21 cellular contexts compared by ENCODE assay signal in genomic region chr1:38095337-38096030, GRCh38. TPM values are rescaled to one million over a fixed set of nuclear protein-coding genes. Genes with fewer than 3 reads are reported as not detected.
DNase-seq lines count a peak whose midpoint lies in the region; ATAC-seq, FAIRE-seq and TF ChIP-seq lines count a peak whose summit lies in the region.
"Had no signal": no experiment of that assay in that cellular context is flagged by ENCODE, and none has a peak within 500 bp of the region (broad histone marks: within the 10 kb centered on the region; RNA-seq: fewer than 3 reads in every experiment).

No MANE protein-coding gene starts in this region.

- H3K4me3 ChIP-seq in HAP-1: no peak overlapping the region
- peak overlapping the region; percentile 66 for H3K4me3 ChIP-seq in SK-N-MC
- no peak overlapping the region for H3K4me3 ChIP-seq in pancreas
- H3K4me3 ChIP-seq in mucosa of descending colon: no peak overlapping the region

- in situ Hi-C loops in HAP-1 (cut with MboI; ENCODE audit: low sequenced_read_pairs): no loop called here

- H3K27me3 Mint-ChIP-seq in neural crest cell (ENCODE audit: low read depth): no peaks in the 10 kb centered on the region

- H3K9me3 ChIP-seq in HAP-1 (no peaks in the 10 kb centered on the region), SK-N-MC (ENCODE audit: low read depth, low read length) (no peaks in the 10 kb centered on the region), pancreas (no peaks in the 10 kb centered on the region), mucosa of descending colon (no peaks in the 10 kb centered on the region)
- H3K9me3 ChIP-seq: SK-N-SH had no signal

- no peaks in the 10 kb centered on the region for H3K9me3 Mint-ChIP-seq in neural crest cell
- H3K9me3 Mint-ChIP-seq: T-cell had no signal

- H3K36me3 Mint-ChIP-seq in neural crest cell (ENCODE audit: low read depth): no peaks in the 10 kb centered on the region
- H3K36me3 Mint-ChIP-seq: T-cell had no signal

- intact Hi-C loops in pancreas (cut with DNase I) (no loop called here), mucosa of descending colon (cut with DNase I, micrococcal nuclease) (no loop called here)

- no peak overlapping the region for H3K9ac ChIP-seq in SK-N-MC (ENCODE audit: insufficient read length)
- H3K9ac ChIP-seq: SK-N-SH had no signal

- no peak for FAIRE-seq in pancreas (lab: Jason Lieb, UNC)
- FAIRE-seq: G401.6 had no signal

- H3K27ac ChIP-seq in SK-N-MC: peak overlapping the region; percentile 79
- no peak overlapping the region for H3K27ac ChIP-seq in pancreas

- H3K36me3 ChIP-seq in HAP-1 (replicated peaks): no peaks in the 10 kb centered on the region
- H3K36me3 ChIP-seq in SK-N-MC (ENCODE audit: insufficient read depth, low read length): no peaks in the 10 kb centered on the region
- H3K36me3 ChIP-seq in pancreas: no peaks in the 10 kb centered on the region
- H3K36me3 ChIP-seq in mucosa of descending colon (ENCODE audit: low read depth): no peaks in the 10 kb centered on the region

- H3K4me1 ChIP-seq in HAP-1: peaks cover 48% of the 10 kb centered on the region
- H3K4me1 ChIP-seq in pancreas: no peaks in the 10 kb centered on the region
- H3K4me1 ChIP-seq in mucosa of descending colon (ENCODE audit: low read depth): peaks cover 2% of the 10 kb centered on the region

- H3K27me3 ChIP-seq in HAP-1 (ENCODE audit: low read depth) (no peaks in the 10 kb centered on the region), pancreas (peaks cover 0 to 4% (median 0%) of the 10 kb centered on the region in 4 donors)

- TF ChIP-seq CTCF in neural crest cell (conservative IDR thresholded peaks at IDR 0.05) (no peak), pancreas (IDR thresholded peaks at IDR 0.05) (no peak), mucosa of descending colon (IDR thresholded peaks at IDR 0.05) (no peak)

- H3K27ac Mint-ChIP-seq in neural crest cell (ENCODE audit: unreplicated experiment): peak overlapping the region; percentile 32
- H3K27ac Mint-ChIP-seq: T-cell had no signal

- peaks cover 52% of the 10 kb centered on the region for H3K4me1 Mint-ChIP-seq in neural crest cell
- H3K4me1 Mint-ChIP-seq: T-cell had no signal

- peak; percentile 90 to 97 for DNase-seq in HAP-1 (ENCODE audit: low spot score in 2 of 2)
- DNase-seq in NCI-H2081 (lab: John Stamatoyannopoulos, UW): peak; percentile 94 to 96
- peak; percentile 58 for DNase-seq in SK-N-MC (ENCODE audit: low read depth, low spot score)
- DNase-seq in neural crest cell (ENCODE audit: low read depth, low spot score): no peak
- no peak for DNase-seq in pancreas
- DNase-seq in SW480 (ENCODE audit: low spot score): no peak
- no peak for DNase-seq in mucosa of descending colon
- DNase-seq: ACHN, H7, MM.1S, NCI-H1092, NCI-H1694 treated with DMSO at 0.1 percent for 48 hours, NCI-H226, NCI-H524 treated with DMSO at 0.1 percent for 48 hours, OCI-M1, Right ventricle myocardium superior, SK-N-SH, T-cell had no signal

- no peak overlapping the region for H3K4me3 Mint-ChIP-seq in neural crest cell
- H3K4me3 Mint-ChIP-seq: T-cell had no signal

- WGBS in pancreas, 2 donors: 72 to 79% methylated on average over 12 of the region's 12 CpGs

- ATAC-seq in pancreas: no peak
- ATAC-seq in HG03439 (IDR thresholded peaks at IDR 0.05; ENCODE audit: unreplicated experiment): no peak
- no peak for ATAC-seq in mucosa of descending colon
- ATAC-seq: T-cell had no signal

RNA-seq across cellular contexts. Expression of gene POU3F1, which starts 48.9 kb away (rescaled TPM):
- total RNA-seq in neural crest cell: 10.7 and 12.1 TPM in 2 replicates
- under 1 TPM in 3 of 6 donors, not detected in 3; 0.08 to 0.57 (median 0.09) TPM for total RNA-seq in pancreas
- polyA plus RNA-seq in pancreas: under 1 TPM in 1 of 2 donors, not detected in 1; 0.07 TPM
- total RNA-seq in mucosa of descending colon: not detected
- total RNA-seq: LHCN-M2 had no signal
- polyA plus RNA-seq: SK-N-SH had no signal

Comparison
In these comparisons a context has a peak if more than half of its experiments do, and no peak if none do; other contexts are left out.
1. DNase-seq: peak in HAP-1 (2 of 2), NCI-H2081 (2 of 2) and SK-N-MC (single experiment); none in neural crest cell (single experiment), pancreas (0 of 6), SW480 (single experiment) and mucosa of descending colon (0 of 3).